In the genomic region with DNA sequence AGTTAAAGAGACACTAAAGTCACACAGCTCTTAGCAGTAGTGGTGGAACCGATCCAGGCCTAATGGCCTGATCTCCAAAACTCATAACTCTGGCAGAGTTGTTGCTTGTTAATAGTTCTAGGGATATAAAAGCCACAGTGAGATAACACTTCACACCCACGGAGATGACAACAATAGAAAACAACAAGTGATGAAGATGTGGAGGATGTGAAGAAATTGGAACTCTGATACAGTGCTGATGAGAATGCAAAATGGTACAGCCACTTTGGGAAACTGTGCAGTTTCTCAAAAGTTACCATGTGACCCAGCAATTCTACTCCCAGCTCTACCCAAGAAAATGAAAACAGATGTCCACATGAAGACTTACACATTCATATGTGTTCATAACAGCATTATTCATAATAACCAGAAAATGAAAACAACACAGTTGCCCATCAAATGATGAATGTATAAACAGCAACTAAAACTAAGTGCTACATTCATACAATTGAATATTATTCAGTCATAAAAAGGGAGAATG, we compare ENCODE assay signal across 1 cellular context.
A peak's percentile ranks its signal among the peaks of the same experiment; 100 is the strongest.
TF ChIP-seq lines count a peak whose summit lies in the region.

No MANE protein-coding gene starts in this region.

TF ChIP-seq in HEK293, 187 proteins besides CTCF, POLR2A, EP300 and RAD21:
- TF ChIP-seq ZNF121 (tag by site-specific recombination; IDR thresholded peaks at IDR 0.05) (no peak), ZNF664 (tag by site-specific recombination; IDR thresholded peaks at IDR 0.05) (no peak), ZFP37 (tag by site-specific recombination; IDR thresholded peaks at IDR 0.05) (no peak), TRIM28 (IDR thresholded peaks at IDR 0.05; ENCODE audit: borderline replicate concordance, low read length) (no peak), ZNF623 (tag by site-specific recombination; IDR thresholded peaks at IDR 0.05) (no peak), HOXC10 (CRISPR knock-in tag; IDR thresholded peaks at IDR 0.05) (no peak), KLF10 (tag by site-specific recombination; IDR thresholded peaks at IDR 0.05) (no peak), ZIC2 (tag by site-specific recombination; IDR thresholded peaks at IDR 0.05) (no peak), ZNF146 (tag by site-specific recombination; IDR thresholded peaks at IDR 0.05) (peak; percentile 18; the same call in 1 of the 2 replicates), ZNF10 (tag by site-specific recombination; IDR thresholded peaks at IDR 0.05) (no peak), ZNF138 (tag by site-specific recombination; IDR thresholded peaks at IDR 0.05; ENCODE audit: borderline replicate concordance) (no peak), GFI1B (tag by site-specific recombination; IDR thresholded peaks at IDR 0.05) (no peak), SALL2 (tag by site-specific recombination; IDR thresholded peaks at IDR 0.05; ENCODE audit: borderline replicate concordance) (no peak), SP2 (tag by site-specific recombination; IDR thresholded peaks at IDR 0.05) (no peak), ZNF777 (tag by site-specific recombination; IDR thresholded peaks at IDR 0.05; ENCODE audit: borderline replicate concordance) (no peak)
- TF ChIP-seq, protein P1, sequence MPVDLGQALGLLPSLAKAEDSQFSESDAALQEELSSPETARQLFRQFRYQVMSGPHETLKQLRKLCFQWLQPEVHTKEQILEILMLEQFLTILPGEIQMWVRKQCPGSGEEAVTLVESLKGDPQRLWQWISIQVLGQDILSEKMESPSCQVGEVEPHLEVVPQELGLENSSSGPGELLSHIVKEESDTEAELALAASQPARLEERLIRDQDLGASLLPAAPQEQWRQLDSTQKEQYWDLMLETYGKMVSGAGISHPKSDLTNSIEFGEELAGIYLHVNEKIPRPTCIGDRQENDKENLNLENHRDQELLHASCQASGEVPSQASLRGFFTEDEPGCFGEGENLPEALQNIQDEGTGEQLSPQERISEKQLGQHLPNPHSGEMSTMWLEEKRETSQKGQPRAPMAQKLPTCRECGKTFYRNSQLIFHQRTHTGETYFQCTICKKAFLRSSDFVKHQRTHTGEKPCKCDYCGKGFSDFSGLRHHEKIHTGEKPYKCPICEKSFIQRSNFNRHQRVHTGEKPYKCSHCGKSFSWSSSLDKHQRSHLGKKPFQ (tag by site-specific recombination; IDR thresholded peaks at IDR 0.05): peak; percentile 49; the same call in 1 of the 2 replicates
- TF ChIP-seq, protein P2, sequence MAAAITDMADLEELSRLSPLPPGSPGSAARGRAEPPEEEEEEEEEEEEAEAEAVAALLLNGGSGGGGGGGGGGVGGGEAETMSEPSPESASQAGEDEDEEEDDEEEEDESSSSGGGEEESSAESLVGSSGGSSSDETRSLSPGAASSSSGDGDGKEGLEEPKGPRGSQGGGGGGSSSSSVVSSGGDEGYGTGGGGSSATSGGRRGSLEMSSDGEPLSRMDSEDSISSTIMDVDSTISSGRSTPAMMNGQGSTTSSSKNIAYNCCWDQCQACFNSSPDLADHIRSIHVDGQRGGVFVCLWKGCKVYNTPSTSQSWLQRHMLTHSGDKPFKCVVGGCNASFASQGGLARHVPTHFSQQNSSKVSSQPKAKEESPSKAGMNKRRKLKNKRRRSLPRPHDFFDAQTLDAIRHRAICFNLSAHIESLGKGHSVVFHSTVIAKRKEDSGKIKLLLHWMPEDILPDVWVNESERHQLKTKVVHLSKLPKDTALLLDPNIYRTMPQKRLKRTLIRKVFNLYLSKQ (tag by site-specific recombination; IDR thresholded peaks at IDR 0.05; ENCODE audit: borderline replicate concordance): no peak
- TF ChIP-seq, protein P3, sequence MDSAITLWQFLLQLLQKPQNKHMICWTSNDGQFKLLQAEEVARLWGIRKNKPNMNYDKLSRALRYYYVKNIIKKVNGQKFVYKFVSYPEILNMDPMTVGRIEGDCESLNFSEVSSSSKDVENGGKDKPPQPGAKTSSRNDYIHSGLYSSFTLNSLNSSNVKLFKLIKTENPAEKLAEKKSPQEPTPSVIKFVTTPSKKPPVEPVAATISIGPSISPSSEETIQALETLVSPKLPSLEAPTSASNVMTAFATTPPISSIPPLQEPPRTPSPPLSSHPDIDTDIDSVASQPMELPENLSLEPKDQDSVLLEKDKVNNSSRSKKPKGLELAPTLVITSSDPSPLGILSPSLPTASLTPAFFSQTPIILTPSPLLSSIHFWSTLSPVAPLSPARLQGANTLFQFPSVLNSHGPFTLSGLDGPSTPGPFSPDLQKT (IDR thresholded peaks at IDR 0.05; ENCODE audit: borderline replicate concordance, low read depth, low read length): no peak
